Comparison of ENCODE assay signal across 1 cellular context in the genomic region with DNA sequence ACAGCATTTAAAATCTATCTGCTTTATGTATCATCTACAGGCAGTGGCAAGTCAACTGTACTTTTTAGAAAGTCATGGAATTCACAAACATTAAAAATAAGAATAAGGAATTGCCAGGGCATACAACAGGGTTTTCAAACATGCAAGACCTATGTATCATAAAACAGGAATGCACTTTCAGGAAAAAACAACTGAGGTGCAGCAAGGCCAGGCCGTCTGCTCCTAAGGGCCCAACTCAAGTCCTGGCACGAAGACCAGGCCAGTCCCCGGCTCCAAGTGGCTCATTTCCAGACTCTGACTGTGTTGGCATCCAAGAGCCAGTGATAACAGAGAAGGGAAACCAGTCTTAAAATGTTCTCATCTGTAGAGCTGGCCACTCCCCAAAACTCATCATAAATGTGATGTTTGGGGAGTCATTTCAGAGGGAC.
TF ChIP-seq lines count a peak whose summit lies in the region.

No MANE protein-coding gene starts in this region.

TF ChIP-seq in GM23338, 12 proteins besides CTCF, POLR2A, EP300 and RAD21 (continued from another document):
- TF ChIP-seq, protein P1, sequence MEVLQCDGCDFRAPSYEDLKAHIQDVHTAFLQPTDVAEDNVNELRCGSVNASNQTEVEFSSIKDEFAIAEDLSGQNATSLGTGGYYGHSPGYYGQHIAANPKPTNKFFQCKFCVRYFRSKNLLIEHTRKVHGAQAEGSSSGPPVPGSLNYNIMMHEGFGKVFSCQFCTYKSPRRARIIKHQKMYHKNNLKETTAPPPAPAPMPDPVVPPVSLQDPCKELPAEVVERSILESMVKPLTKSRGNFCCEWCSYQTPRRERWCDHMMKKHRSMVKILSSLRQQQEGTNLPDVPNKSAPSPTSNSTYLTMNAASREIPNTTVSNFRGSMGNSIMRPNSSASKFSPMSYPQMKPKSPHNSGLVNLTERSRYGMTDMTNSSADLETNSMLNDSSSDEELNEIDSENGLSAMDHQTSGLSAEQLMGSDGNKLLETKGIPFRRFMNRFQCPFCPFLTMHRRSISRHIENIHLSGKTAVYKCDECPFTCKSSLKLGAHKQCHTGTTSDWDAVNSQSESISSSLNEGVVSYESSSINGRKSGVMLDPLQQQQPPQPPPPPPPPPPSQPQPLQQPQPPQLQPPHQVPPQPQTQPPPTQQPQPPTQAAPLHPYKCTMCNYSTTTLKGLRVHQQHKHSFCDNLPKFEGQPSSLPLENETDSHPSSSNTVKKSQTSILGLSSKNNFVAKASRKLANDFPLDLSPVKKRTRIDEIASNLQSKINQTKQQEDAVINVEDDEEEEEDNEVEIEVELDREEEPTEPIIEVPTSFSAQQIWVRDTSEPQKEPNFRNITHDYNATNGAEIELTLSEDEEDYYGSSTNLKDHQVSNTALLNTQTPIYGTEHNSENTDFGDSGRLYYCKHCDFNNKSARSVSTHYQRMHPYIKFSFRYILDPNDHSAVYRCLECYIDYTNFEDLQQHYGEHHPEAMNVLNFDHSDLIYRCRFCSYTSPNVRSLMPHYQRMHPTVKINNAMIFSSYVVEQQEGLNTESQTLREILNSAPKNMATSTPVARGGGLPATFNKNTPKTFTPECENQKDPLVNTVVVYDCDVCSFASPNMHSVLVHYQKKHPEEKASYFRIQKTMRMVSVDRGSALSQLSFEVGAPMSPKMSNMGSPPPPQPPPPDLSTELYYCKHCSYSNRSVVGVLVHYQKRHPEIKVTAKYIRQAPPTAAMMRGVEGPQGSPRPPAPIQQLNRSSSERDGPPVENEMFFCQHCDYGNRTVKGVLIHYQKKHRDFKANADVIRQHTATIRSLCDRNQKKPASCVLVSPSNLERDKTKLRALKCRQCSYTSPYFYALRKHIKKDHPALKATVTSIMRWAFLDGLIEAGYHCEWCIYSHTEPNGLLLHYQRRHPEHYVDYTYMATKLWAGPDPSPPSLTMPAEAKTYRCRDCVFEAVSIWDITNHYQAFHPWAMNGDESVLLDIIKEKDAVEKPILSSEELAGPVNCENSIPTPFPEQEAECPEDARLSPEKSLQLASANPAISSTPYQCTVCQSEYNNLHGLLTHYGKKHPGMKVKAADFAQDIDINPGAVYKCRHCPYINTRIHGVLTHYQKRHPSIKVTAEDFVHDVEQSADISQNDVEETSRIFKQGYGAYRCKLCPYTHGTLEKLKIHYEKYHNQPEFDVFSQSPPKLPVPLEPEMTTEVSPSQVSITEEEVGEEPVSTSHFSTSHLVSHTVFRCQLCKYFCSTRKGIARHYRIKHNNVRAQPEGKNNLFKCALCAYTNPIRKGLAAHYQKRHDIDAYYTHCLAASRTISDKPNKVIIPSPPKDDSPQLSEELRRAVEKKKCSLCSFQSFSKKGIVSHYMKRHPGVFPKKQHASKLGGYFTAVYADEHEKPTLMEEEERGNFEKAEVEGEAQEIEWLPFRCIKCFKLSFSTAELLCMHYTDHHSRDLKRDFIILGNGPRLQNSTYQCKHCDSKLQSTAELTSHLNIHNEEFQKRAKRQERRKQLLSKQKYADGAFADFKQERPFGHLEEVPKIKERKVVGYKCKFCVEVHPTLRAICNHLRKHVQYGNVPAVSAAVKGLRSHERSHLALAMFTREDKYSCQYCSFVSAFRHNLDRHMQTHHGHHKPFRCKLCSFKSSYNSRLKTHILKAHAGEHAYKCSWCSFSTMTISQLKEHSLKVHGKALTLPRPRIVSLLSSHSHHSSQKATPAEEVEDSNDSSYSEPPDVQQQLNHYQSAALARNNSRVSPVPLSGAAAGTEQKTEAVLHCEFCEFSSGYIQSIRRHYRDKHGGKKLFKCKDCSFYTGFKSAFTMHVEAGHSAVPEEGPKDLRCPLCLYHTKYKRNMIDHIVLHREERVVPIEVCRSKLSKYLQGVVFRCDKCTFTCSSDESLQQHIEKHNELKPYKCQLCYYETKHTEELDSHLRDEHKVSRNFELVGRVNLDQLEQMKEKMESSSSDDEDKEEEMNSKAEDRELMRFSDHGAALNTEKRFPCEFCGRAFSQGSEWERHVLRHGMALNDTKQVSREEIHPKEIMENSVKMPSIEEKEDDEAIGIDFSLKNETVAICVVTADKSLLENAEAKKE (CRISPR knock-in tag; IDR thresholded peaks at IDR 0.05), result no peak
- TF ChIP-seq, protein P2, sequence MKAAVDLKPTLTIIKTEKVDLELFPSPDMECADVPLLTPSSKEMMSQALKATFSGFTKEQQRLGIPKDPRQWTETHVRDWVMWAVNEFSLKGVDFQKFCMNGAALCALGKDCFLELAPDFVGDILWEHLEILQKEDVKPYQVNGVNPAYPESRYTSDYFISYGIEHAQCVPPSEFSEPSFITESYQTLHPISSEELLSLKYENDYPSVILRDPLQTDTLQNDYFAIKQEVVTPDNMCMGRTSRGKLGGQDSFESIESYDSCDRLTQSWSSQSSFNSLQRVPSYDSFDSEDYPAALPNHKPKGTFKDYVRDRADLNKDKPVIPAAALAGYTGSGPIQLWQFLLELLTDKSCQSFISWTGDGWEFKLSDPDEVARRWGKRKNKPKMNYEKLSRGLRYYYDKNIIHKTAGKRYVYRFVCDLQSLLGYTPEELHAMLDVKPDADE (IDR thresholded peaks at IDR 0.05), result no peak
- TF ChIP-seq EZH2phosphoT487 (IDR thresholded peaks at IDR 0.05; ENCODE audit: unreplicated experiment), result no peak
- TF ChIP-seq POLR2AphosphoS5 (IDR thresholded peaks at IDR 0.05; ENCODE audit: low read depth), result no peak
- no peak for TF ChIP-seq CREB1 (CRISPR knock-in tag; IDR thresholded peaks at IDR 0.05; ENCODE audit: low read depth)
- no peak for TF ChIP-seq ZNF331 (CRISPR knock-in tag; IDR thresholded peaks at IDR 0.05; ENCODE audit: low read depth)
- TF ChIP-seq STAT1 (IDR thresholded peaks at IDR 0.05; ENCODE audit: unreplicated experiment), result no peak
